15 cellular contexts compared by ENCODE assay signal in genomic region chr3:194569252-194569651, GRCh38.
DNase-seq lines count a peak whose midpoint lies in the region; ATAC-seq and TF ChIP-seq lines count a peak whose summit lies in the region.
"Had no signal": no experiment of that assay in that cellular context is flagged by ENCODE, and none has a peak within 500 bp of the region (broad histone marks: within the 10 kb centered on the region; RNA-seq: fewer than 3 reads in every experiment).

No MANE protein-coding gene starts in this region.

- peaks cover 23% of the 10 kb centered on the region for H3K4me1 ChIP-seq in IMR-90 (ENCODE audit: control insufficient read depth, insufficient read depth, low read length)
- H3K4me1 ChIP-seq in mesenchymal stem cell (ENCODE audit: control insufficient read depth, insufficient read depth, low read depth, low read length) = peaks cover 12% of the 10 kb centered on the region

- peak overlapping the region; percentile 23; the same call in 1 of the 2 replicates for H4K91ac ChIP-seq in IMR-90 (ENCODE audit: insufficient read depth, low read depth, low read length)
- H4K91ac ChIP-seq in mesenchymal stem cell (ENCODE audit: low read length) = no peak overlapping the region

- ATAC-seq in IMR-90 (ENCODE audit: low read depth) = no peak

- H3K9me3 Mint-ChIP-seq in progenitor cell of endocrine pancreas (ENCODE audit: low read depth) = peaks cover 3% of the 10 kb centered on the region
- H3K9me3 Mint-ChIP-seq in mesothelial cell of epicardium = no peaks in the 10 kb centered on the region
- H3K9me3 Mint-ChIP-seq: CD4-positive, alpha-beta memory T cell had no signal

- POLR2A ChIA-PET in IMR-90 (lab: Charles Lee; ENCODE audit: unreplicated experiment) = interaction anchor here (0.6 kb wide), 2 partner anchors 39 to 776 kb away, joined by 3 to 4 read pairs; no protein-coding TSS in a partner anchor

- in situ Hi-C loops in IMR-90 (cut with MboI; ENCODE audit: low sequenced_read_pairs) = no loop called here

- H3K4me3 ChIP-seq in IMR-90 (ENCODE audit: insufficient read depth, low read depth, low read length) (no peak overlapping the region), mesenchymal stem cell (ENCODE audit: insufficient read depth in 1 of 2, low read depth in 1 of 2, low read length in 2 of 2) (no peak overlapping the region)

- no peak overlapping the region for H2BK5ac ChIP-seq in IMR-90 (ENCODE audit: low read depth, low read length, poor library complexity, severe bottlenecking)
- H2BK5ac ChIP-seq in mesenchymal stem cell (ENCODE audit: low read depth, low read length, poor library complexity, severe bottlenecking) = no peak overlapping the region

- H3K27ac Mint-ChIP-seq in progenitor cell of endocrine pancreas = peak overlapping the region; percentile 64
- H3K27ac Mint-ChIP-seq in mesothelial cell of epicardium = no peak overlapping the region

- H3K23ac ChIP-seq in IMR-90 (ENCODE audit: low read depth, low read length) = no peak overlapping the region
- no peak overlapping the region for H3K23ac ChIP-seq in mesenchymal stem cell (ENCODE audit: low read length in 2 of 2)

- CTCF ChIA-PET in IMR-90 (lab: Yijun Ruan, JAX) = no interaction called here

- H3K9me3 ChIP-seq in IMR-90 (ENCODE audit: control insufficient read depth, insufficient read depth, low read length) (peaks cover 2% of the 10 kb centered on the region; the same call in 1 of the 2 replicates), mesenchymal stem cell (ENCODE audit: control insufficient read depth, low read length) (no peaks in the 10 kb centered on the region)

- BruUV-seq in IMR-90 (replicated peaks; lab: Mats Ljungman, UMichigan) = no TSS peak

- no peak overlapping the region for H4K5ac ChIP-seq in IMR-90 (ENCODE audit: low read depth, low read length)

- H3K14ac ChIP-seq in IMR-90 (replicated peaks; ENCODE audit: low read depth, low read length) (0 out of 2 replicates have a peak overlapping the region, but pooled peaks have one; percentile 5), mesenchymal stem cell (ENCODE audit: low read length in 2 of 2) (no peak overlapping the region)

- H3K79me1 ChIP-seq in IMR-90 (ENCODE audit: low read depth in 1 of 2, low read length in 2 of 2) (peaks cover 0 to 25% of the 10 kb centered on the region in 2 experiments; a peak in 1 of 4 replicates), mesenchymal stem cell (replicated peaks; ENCODE audit: low read length, poor library complexity, severe bottlenecking) (no peaks in the 10 kb centered on the region)

- H3K36me3 ChIP-seq in IMR-90 (ENCODE audit: control insufficient read depth, insufficient read depth, low read length) = no peaks in the 10 kb centered on the region
- H3K36me3 ChIP-seq in mesenchymal stem cell (ENCODE audit: control insufficient read depth in 1 of 2, insufficient read depth in 2 of 2, low read depth in 1 of 2, low read length in 2 of 2) = no peaks in the 10 kb centered on the region

- H4K20me1 ChIP-seq in IMR-90 (ENCODE audit: insufficient read depth, low read length) = no peaks in the 10 kb centered on the region

- H2BK20ac ChIP-seq in IMR-90 (ENCODE audit: low read depth, low read length) = 0 out of 2 replicates have a peak overlapping the region, but pooled peaks have one; percentile 20

- H3K9ac ChIP-seq in IMR-90 (ENCODE audit: low read depth, low read length) (no peak overlapping the region), mesenchymal stem cell (ENCODE audit: low read length) (no peak overlapping the region)

- peak overlapping the region; percentile 52; the same call in 1 of the 2 replicates for H2BK120ac ChIP-seq in IMR-90 (ENCODE audit: low read depth, low read length)
- H2BK120ac ChIP-seq in mesenchymal stem cell (ENCODE audit: low read depth, low read length) = no peak overlapping the region

- H2AK5ac ChIP-seq in IMR-90 (ENCODE audit: low read depth, low read length) = peak overlapping the region; percentile 66; the same call in 1 of the 2 replicates
- H2AK5ac ChIP-seq in mesenchymal stem cell (ENCODE audit: low read length, severe bottlenecking) = no peak overlapping the region

- H3K4me1 Mint-ChIP-seq in progenitor cell of endocrine pancreas (ENCODE audit: low read depth) (peaks cover 42% of the 10 kb centered on the region), mesothelial cell of epicardium (peaks cover 30% of the 10 kb centered on the region)
- H3K4me1 Mint-ChIP-seq: CD4-positive, alpha-beta memory T cell had no signal

- peaks cover 27% of the 10 kb centered on the region for H3K9me1 ChIP-seq in IMR-90 (ENCODE audit: insufficient read depth, low read length)

- intact Hi-C loops in IMR-90 (cut with micrococcal nuclease) = no loop called here

- H3K27me3 Mint-ChIP-seq in progenitor cell of endocrine pancreas (no peaks in the 10 kb centered on the region), mesothelial cell of epicardium (ENCODE audit: low read depth) (peaks cover 20% of the 10 kb centered on the region)

- H3K4me2 ChIP-seq in IMR-90 (ENCODE audit: low read depth, low read length) = no peak overlapping the region
- no peak overlapping the region for H3K4me2 ChIP-seq in mesenchymal stem cell (ENCODE audit: low read length, poor library complexity, severe bottlenecking)

- no peak for DNase-seq in IMR-90
- DNase-seq in mesenchymal stem cell = no peak
- DNase-seq in progenitor cell of endocrine pancreas (ENCODE audit: low spot score, unreplicated experiment) = no peak
- DNase-seq in activated CD4-positive, alpha-beta T cell treated with anti-CD3 and anti-CD28 coated beads, Interleukin-2, amount 50 U/mL, for 4 hours = no peak
- no peak for DNase-seq in SIG-M5 (lab: John Stamatoyannopoulos, UW)
- no peak for DNase-seq in mesothelial cell of epicardium (ENCODE audit: low spot score in 2 of 2, unreplicated experiment in 2 of 2)
- DNase-seq: C1 segment of cervical spinal cord; Calu3; CD4-positive, alpha-beta memory T cell; COR-L47; DMS53; DMS79 treated with DMSO at 0.1 percent for 48 hours; GOT3; H7; HCEC 1CT had no signal

- H2AK9ac ChIP-seq in IMR-90 (replicated peaks; ENCODE audit: low read depth, low read length, poor library complexity) = no peak overlapping the region

- TF ChIP-seq RAD21 in IMR-90 (IDR thresholded peaks at IDR 0.05; ENCODE audit: low read length) = no peak

- H2BK15ac ChIP-seq in IMR-90 (ENCODE audit: low read depth, low read length) = 0 out of 3 replicates have a peak overlapping the region, but pooled peaks have one; percentile 35
- peak overlapping the region; percentile 26 for H2BK15ac ChIP-seq in mesenchymal stem cell (ENCODE audit: low read depth, poor library complexity, severe bottlenecking)

- no peak overlapping the region for H3K18ac ChIP-seq in IMR-90 (ENCODE audit: low read depth, low read length)
- H3K18ac ChIP-seq in mesenchymal stem cell (ENCODE audit: low read depth in 1 of 2, low read length in 2 of 2) = no peak overlapping the region

- H3K56ac ChIP-seq in IMR-90 (ENCODE audit: extremely low read depth, insufficient read depth, low read length) = no peak overlapping the region

- no peak overlapping the region for H3K4me3 Mint-ChIP-seq in progenitor cell of endocrine pancreas (ENCODE audit: low read depth)
- no peak overlapping the region for H3K4me3 Mint-ChIP-seq in mesothelial cell of epicardium
- H3K4me3 Mint-ChIP-seq: CD4-positive, alpha-beta memory T cell had no signal

- no peak for TF ChIP-seq POLR2A in IMR-90 (IDR thresholded peaks at IDR 0.05; ENCODE audit: low read depth, low read length)

- H3K27ac ChIP-seq in IMR-90 (ENCODE audit: insufficient read depth, low read length) = no peak overlapping the region
- no peak overlapping the region for H3K27ac ChIP-seq in mesenchymal stem cell (ENCODE audit: low read length, poor library complexity, severe bottlenecking)

- 90% methylated on average over 3 of the region's 12 CpGs; no CpG with 5 or more reads in 1 of the 2 experiments for WGBS in IMR-90 (ENCODE audit: extremely low coverage in 2 of 2, insufficient read length in 1 of 2), 2 experiments
- 89% methylated on average over 12 of the region's 12 CpGs for WGBS in mesenchymal stem cell

- H2AFZ ChIP-seq in IMR-90 (replicated peaks; ENCODE audit: low read length, poor library complexity) (no peak overlapping the region), mesenchymal stem cell (ENCODE audit: low read depth, low read length) (no peak overlapping the region)

- H3K36me3 Mint-ChIP-seq in progenitor cell of endocrine pancreas (ENCODE audit: insufficient read depth) (no peaks in the 10 kb centered on the region), mesothelial cell of epicardium (no peaks in the 10 kb centered on the region)
- H3K36me3 Mint-ChIP-seq: CD4-positive, alpha-beta memory T cell had no signal

- dilution Hi-C loops in IMR-90 (cut with HindIII; ENCODE audit: low sequenced_read_pairs, unreplicated experiment) = no loop called here

- H4K8ac ChIP-seq in IMR-90 (ENCODE audit: low read depth in 2 of 2, low read length in 2 of 2) (no peak overlapping the region), mesenchymal stem cell (ENCODE audit: low read length) (no peak overlapping the region)

- TF ChIP-seq CTCF in IMR-90 (conservative IDR thresholded peaks at IDR 0.05; ENCODE audit: low read depth, low read length) (no peak), progenitor cell of endocrine pancreas (IDR thresholded peaks at IDR 0.05; ENCODE audit: unreplicated experiment) (no peak), mesothelial cell of epicardium (IDR thresholded peaks at IDR 0.05; ENCODE audit: unreplicated experiment) (no peak)

- no peak overlapping the region for H2BK12ac ChIP-seq in mesenchymal stem cell (ENCODE audit: low read length in 2 of 2)

- H3K27me3 ChIP-seq in IMR-90 (ENCODE audit: control insufficient read depth, insufficient read depth, low read length) (no peaks in the 10 kb centered on the region), mesenchymal stem cell (ENCODE audit: control insufficient read depth in 1 of 2, insufficient read depth in 1 of 2, low read length in 2 of 2) (no peaks in the 10 kb centered on the region)

- H3K4ac ChIP-seq in IMR-90 (ENCODE audit: low read depth, low read length) (0 out of 2 replicates have a peak overlapping the region, but pooled peaks have one; percentile 62), mesenchymal stem cell (ENCODE audit: low read depth in 1 of 2, low read length in 2 of 2) (no peak overlapping the region)

TF ChIP-seq in IMR-90, 13 proteins besides CTCF, POLR2A, EP300 and RAD21:
- TF ChIP-seq MAZ (IDR thresholded peaks at IDR 0.05; ENCODE audit: borderline replicate concordance, low read depth, low read length) (no peak), CEBPB (IDR thresholded peaks at IDR 0.05; ENCODE audit: low read depth, low read length) (no peak), MXI1 (IDR thresholded peaks at IDR 0.05; ENCODE audit: borderline replicate concordance, low read depth, low read length) (no peak), BHLHE40 (IDR thresholded peaks at IDR 0.05; ENCODE audit: low read depth, low read length) (no peak), MAFK (IDR thresholded peaks at IDR 0.05; ENCODE audit: low read depth, low read length) (no peak)
